15 cellular contexts compared by ENCODE assay signal in the genomic region with DNA sequence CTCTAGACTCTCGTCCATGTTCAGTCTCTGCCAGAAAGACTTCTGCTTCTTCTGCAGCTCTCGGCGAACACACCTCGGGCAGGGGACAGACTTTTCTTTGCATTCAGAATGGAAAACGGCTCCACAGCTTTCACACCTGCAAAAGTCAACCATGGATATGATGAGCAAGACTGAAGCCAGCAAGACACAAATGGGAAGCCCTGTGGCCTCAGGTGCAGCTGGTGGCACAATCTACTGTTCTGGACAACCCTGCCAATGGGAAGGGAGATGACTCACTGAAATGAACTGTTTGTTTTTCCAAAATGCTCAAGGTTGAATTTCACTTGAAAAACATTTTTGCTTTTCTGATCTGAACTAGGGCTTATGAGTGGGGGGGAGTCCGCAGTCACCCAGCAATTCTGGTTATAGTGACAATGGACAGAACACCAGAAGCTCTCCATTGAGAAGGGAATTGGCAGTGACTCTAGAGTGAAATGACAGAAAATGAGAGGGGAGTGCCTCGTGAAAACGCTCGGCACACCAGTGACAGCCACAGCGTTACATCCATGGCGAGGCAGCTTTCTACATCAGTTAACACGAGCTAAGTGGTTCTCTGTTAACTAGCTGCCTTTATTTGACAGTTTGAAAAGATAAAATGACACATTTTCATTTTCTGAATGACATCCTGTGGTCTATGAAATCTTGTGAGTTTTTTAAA. TPM values are rescaled to one million over a fixed set of nuclear protein-coding genes. Genes with fewer than 3 reads are reported as not detected.
DNase-seq lines count a peak whose midpoint lies in the region; ATAC-seq, FAIRE-seq and TF ChIP-seq lines count a peak whose summit lies in the region.
"Had no signal": no experiment of that assay in that cellular context is flagged by ENCODE, and none has a peak within 500 bp of the region (broad histone marks: within the 10 kb centered on the region; RNA-seq: fewer than 3 reads in every experiment).

No MANE protein-coding gene starts in this region.

- no peaks in the 10 kb centered on the region for H3K36me3 Mint-ChIP-seq in natural killer cell
- H3K36me3 Mint-ChIP-seq in natural killer cell treated with Interleukin-12 subunit alpha and Interleukin-12 subunit beta and Interleukin-15 and Interleukin-18, amount 100 ng/mL, for 72 hours = peaks cover 4% of the 10 kb centered on the region

- ATAC-seq in natural killer cell = peak in 2 of 3 donors; percentile 36 to 78
- no peak for ATAC-seq in natural killer cell treated with Interleukin-12 subunit alpha and Interleukin-12 subunit beta and Interleukin-15 and Interleukin-18, amount 100 ng/mL, for 72 hours
- ATAC-seq in stimulated activated naive CD8-positive, alpha-beta T cell treated with anti-CD3 and anti-CD28 coated beads, Interleukin-15, Interleukin-2, amounts not matched to agents 100 U/mL and 50 U/mL, for 24 hours = no peak
- ATAC-seq in GM19395 (IDR thresholded peaks at IDR 0.05; ENCODE audit: unreplicated experiment) = no peak
- ATAC-seq: stimulated activated naive B cell treated with anti-CD40 and anti-IgM and Interleukin-4, amounts not matched to agents 10 μg/mL and 1 μg/mL and 100 μg/mL, for 72 hours had no signal

- peaks cover 1% of the 10 kb centered on the region for H3K36me3 ChIP-seq in bronchial epithelial cell (ENCODE audit: control insufficient read depth, insufficient read depth, low read length)

- intact Hi-C loops in natural killer cell (cut with micrococcal nuclease) = no loop called here

- TF ChIP-seq CTCF in natural killer cell (IDR thresholded peaks at IDR 0.05) (no peak), bronchial epithelial cell (IDR thresholded peaks at IDR 0.05; ENCODE audit: insufficient read depth, low read length, severe bottlenecking) (no peak)

- no peak for FAIRE-seq in bronchial epithelial cell (lab: Jason Lieb, UNC)

- H3K9me3 Mint-ChIP-seq in natural killer cell = no peaks in the 10 kb centered on the region
- no peaks in the 10 kb centered on the region for H3K9me3 Mint-ChIP-seq in natural killer cell treated with Interleukin-12 subunit alpha and Interleukin-12 subunit beta and Interleukin-15 and Interleukin-18, amount 100 ng/mL, for 72 hours
- H3K9me3 Mint-ChIP-seq: immature natural killer cell; stimulated activated naive B cell treated with anti-CD40 and anti-IgM and Interleukin-4, amounts not matched to agents 10 μg/mL and 1 μg/mL and 100 μg/mL, for 72 hours had no signal

- peak overlapping the region; percentile 14 to 57 for H3K27ac Mint-ChIP-seq in natural killer cell
- no peak overlapping the region for H3K27ac Mint-ChIP-seq in natural killer cell treated with Interleukin-12 subunit alpha and Interleukin-12 subunit beta and Interleukin-15 and Interleukin-18, amount 100 ng/mL, for 72 hours
- H3K27ac Mint-ChIP-seq: stimulated activated naive B cell treated with anti-CD40 and anti-IgM and Interleukin-4, amounts not matched to agents 10 μg/mL and 1 μg/mL and 100 μg/mL, for 72 hours had no signal

- DNase-seq in natural killer cell (no peak), bronchial epithelial cell (ENCODE audit: low read depth) (peak; percentile 58), lung microvascular endothelial cell (ENCODE audit: low read depth in 2 of 2) (peak; percentile 28 to 74), CD1c-positive myeloid dendritic cell (ENCODE audit: extremely low spot score) (no peak), Ammon's horn (ENCODE audit: low spot score) (no peak)
- no peak for DNase-seq in natural killer cell treated with Interleukin-12 subunit alpha and Interleukin-12 subunit beta and Interleukin-15 and Interleukin-18, amount 100 ng/mL, for 72 hours (ENCODE audit: low spot score)
- DNase-seq in stimulated activated naive CD8-positive, alpha-beta T cell treated with anti-CD3 and anti-CD28 coated beads, Interleukin-15, Interleukin-2, amounts not matched to agents 100 U/mL and 50 U/mL, for 24 hours = no peak
- DNase-seq: GF-D8; immature natural killer cell; NCI-H1436; stimulated activated naive B cell treated with anti-CD40 and anti-IgM and Interleukin-4, amounts not matched to agents 10 μg/mL and 1 μg/mL and 100 μg/mL, for 72 hours; T-helper 9 cell had no signal

- H3K27me3 ChIP-seq in bronchial epithelial cell (ENCODE audit: control insufficient read depth, insufficient read depth, low read length) = no peaks in the 10 kb centered on the region
- H3K27me3 ChIP-seq: esophagus muscularis mucosa, neutrophil had no signal

- peak overlapping the region; percentile 68 for H3K4me3 Mint-ChIP-seq in natural killer cell
- H3K4me3 Mint-ChIP-seq in natural killer cell treated with Interleukin-12 subunit alpha and Interleukin-12 subunit beta and Interleukin-15 and Interleukin-18, amount 100 ng/mL, for 72 hours = no peak overlapping the region
- H3K4me3 Mint-ChIP-seq: stimulated activated naive B cell treated with anti-CD40 and anti-IgM and Interleukin-4, amounts not matched to agents 10 μg/mL and 1 μg/mL and 100 μg/mL, for 72 hours had no signal

- H3K4me3 ChIP-seq in bronchial epithelial cell (ENCODE audit: low read depth, low read length) = no peak overlapping the region
- H3K4me3 ChIP-seq: esophagus muscularis mucosa had no signal

- peaks cover 14 to 16% of the 10 kb centered on the region in 2 donors for H3K4me1 Mint-ChIP-seq in natural killer cell
- peaks cover 0 to 16% of the 10 kb centered on the region in 2 donors for H3K4me1 Mint-ChIP-seq in natural killer cell treated with Interleukin-12 subunit alpha and Interleukin-12 subunit beta and Interleukin-15 and Interleukin-18, amount 100 ng/mL, for 72 hours (ENCODE audit: low read depth in 2 of 2)

- no peaks in the 10 kb centered on the region for H3K27me3 Mint-ChIP-seq in natural killer cell (ENCODE audit: low read depth in 2 of 2)
- H3K27me3 Mint-ChIP-seq in natural killer cell treated with Interleukin-12 subunit alpha and Interleukin-12 subunit beta and Interleukin-15 and Interleukin-18, amount 100 ng/mL, for 72 hours = no peaks in the 10 kb centered on the region
- H3K27me3 Mint-ChIP-seq: stimulated activated naive B cell treated with anti-CD40 and anti-IgM and Interleukin-4, amounts not matched to agents 10 μg/mL and 1 μg/mL and 100 μg/mL, for 72 hours had no signal

RNA-seq across cellular contexts. Expression of a gene that starts 58.8 kb away (rescaled TPM):
- 1 to 10 TPM in 1 of 3 donors, under 1 TPM in 2; 0.38 to 1.0 (median 0.42) TPM for total RNA-seq in natural killer cell
- under 1 TPM; 0.45 to 0.88 TPM for total RNA-seq in natural killer cell treated with Interleukin-12 subunit alpha and Interleukin-12 subunit beta and Interleukin-15 and Interleukin-18, amount 100 ng/mL, for 72 hours
- total RNA-seq in bronchial epithelial cell = 2.9 and 4.2 TPM in 2 replicates
- total RNA-seq in lung microvascular endothelial cell = 1.5 and 4.2 TPM in 2 replicates

Comparison
In these comparisons a context has a peak if more than half of its experiments do, and no peak if none do; other contexts are left out.
1. ATAC-seq: peak in natural killer cell (2 of 3); none in natural killer cell treated with Interleukin-12 subunit alpha and Interleukin-12 subunit beta and Interleukin-15 and Interleukin-18, amount 100 ng/mL, for 72 hours (0 of 2), stimulated activated naive CD8-positive, alpha-beta T cell treated with anti-CD3 and anti-CD28 coated beads, Interleukin-15, Interleukin-2, amounts not matched to agents 100 U/mL and 50 U/mL, for 24 hours (single experiment) and GM19395 (single experiment).
2. H3K27ac Mint-ChIP-seq: peak in natural killer cell (2 of 2); none in natural killer cell treated with Interleukin-12 subunit alpha and Interleukin-12 subunit beta and Interleukin-15 and Interleukin-18, amount 100 ng/mL, for 72 hours (0 of 2).
3. DNase-seq: peak in bronchial epithelial cell (single experiment) and lung microvascular endothelial cell (2 of 2); none in natural killer cell (single experiment), natural killer cell treated with Interleukin-12 subunit alpha and Interleukin-12 subunit beta and Interleukin-15 and Interleukin-18, amount 100 ng/mL, for 72 hours (single experiment), stimulated activated naive CD8-positive, alpha-beta T cell treated with anti-CD3 and anti-CD28 coated beads, Interleukin-15, Interleukin-2, amounts not matched to agents 100 U/mL and 50 U/mL, for 24 hours (single experiment), CD1c-positive myeloid dendritic cell (single experiment) and Ammon's horn (single experiment).